Comparison of ENCODE assay signal across 8 cellular contexts in the genomic region with DNA sequence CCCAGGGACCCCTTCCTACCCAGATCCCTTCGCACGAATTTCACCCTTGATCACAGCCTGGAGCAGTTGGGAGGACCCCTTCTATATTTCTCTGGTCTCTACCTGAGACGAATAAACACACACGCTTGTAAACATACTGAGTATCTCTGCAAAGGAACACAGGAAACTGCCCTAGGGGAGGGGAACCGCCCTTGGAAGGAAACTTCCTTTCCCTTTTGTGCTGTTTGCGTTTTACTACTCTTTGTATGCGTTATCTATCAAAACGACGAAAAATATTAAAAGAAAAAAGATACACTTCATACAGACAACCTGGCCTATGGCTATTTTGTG. TPM values are rescaled to one million over a fixed set of nuclear protein-coding genes. Genes with fewer than 3 reads are reported as not detected.
DNase-seq lines count a peak whose midpoint lies in the region; ATAC-seq lines count a peak whose summit lies in the region.

No MANE protein-coding gene starts in this region.

- ATAC-seq in GM19023 (IDR thresholded peaks at IDR 0.05; ENCODE audit: unreplicated experiment): peak; percentile 6
- ATAC-seq in GM18519 (IDR thresholded peaks at IDR 0.05; ENCODE audit: low FRiP score, unreplicated experiment): no peak
- ATAC-seq in HG02623 (IDR thresholded peaks at IDR 0.05; ENCODE audit: unreplicated experiment): no peak
- no peak for ATAC-seq in HG02642 (IDR thresholded peaks at IDR 0.05; ENCODE audit: poor library complexity, unreplicated experiment)

- H3K4ac ChIP-seq in neuronal stem cell (ENCODE audit: low read length): no peak overlapping the region

- peak overlapping the region; percentile 97 for H3K9ac ChIP-seq in neuronal stem cell (ENCODE audit: low read depth, low read length, poor library complexity)

- no peak overlapping the region for H4K8ac ChIP-seq in neuronal stem cell (ENCODE audit: low read depth, low read length)

- H3K9me3 ChIP-seq in esophagus (ENCODE audit: control insufficient read depth in 2 of 2, insufficient read depth in 1 of 2, low read depth in 1 of 2, low read length in 1 of 2): no peaks in the 10 kb centered on the region
- no peaks in the 10 kb centered on the region for H3K9me3 ChIP-seq in neuronal stem cell (replicated peaks in 1 of 2; ENCODE audit: control insufficient read depth in 2 of 2, insufficient read depth in 1 of 2, low read depth in 1 of 2, low read length in 2 of 2)

- peak overlapping the region; percentile 75 for H3K4me2 ChIP-seq in neuronal stem cell (ENCODE audit: insufficient read depth, low read length, poor library complexity, severe bottlenecking)

- H2BK15ac ChIP-seq in neuronal stem cell (ENCODE audit: low read length): no peak overlapping the region

- no peak overlapping the region for H3K14ac ChIP-seq in neuronal stem cell (ENCODE audit: low read length)

- H2BK12ac ChIP-seq in neuronal stem cell (ENCODE audit: low read length): no peak overlapping the region

- H2BK5ac ChIP-seq in neuronal stem cell (ENCODE audit: low read length): peak overlapping the region; percentile 76

- no peak overlapping the region for H4K91ac ChIP-seq in neuronal stem cell (ENCODE audit: low read depth, low read length, poor library complexity)

- DNase-seq in RPMI8226 (peak; percentile 52), neuronal stem cell (ENCODE audit: low spot score) (no peak), iPS-NIHi7 (ENCODE audit: extremely low spot score) (no peak)

- H3K27ac ChIP-seq in esophagus (ENCODE audit: low read depth in 2 of 2, low read length in 1 of 2) (peak overlapping the region; percentile 86 to 91), neuronal stem cell (replicated peaks; ENCODE audit: low read length) (no peak overlapping the region)

- no peak overlapping the region for H3K18ac ChIP-seq in neuronal stem cell (ENCODE audit: low read length)

- H3K36me3 ChIP-seq in esophagus (ENCODE audit: control insufficient read depth in 2 of 2, insufficient read depth in 2 of 2, low read length in 1 of 2) (peaks cover 0 to 14% of the 10 kb centered on the region in 2 donors), neuronal stem cell (replicated peaks in 1 of 2; ENCODE audit: control insufficient read depth in 2 of 2, insufficient read depth in 2 of 2, low read length in 2 of 2) (peaks cover 14 to 40% of the 10 kb centered on the region in 2 donors)

- H3K23ac ChIP-seq in neuronal stem cell (ENCODE audit: low read depth, low read length, poor library complexity): no peak overlapping the region

- peaks cover 10% of the 10 kb centered on the region for H3K79me1 ChIP-seq in neuronal stem cell (ENCODE audit: low read depth, low read length)

- no peaks in the 10 kb centered on the region for H3K27me3 ChIP-seq in esophagus (ENCODE audit: control insufficient read depth in 1 of 2, insufficient read depth in 2 of 2, low read length in 2 of 2)
- H3K27me3 ChIP-seq in neuronal stem cell (ENCODE audit: control insufficient read depth in 3 of 3, insufficient read depth in 3 of 3, low read depth in 1 of 3, low read length in 3 of 3): no peaks in the 10 kb centered on the region

- 1% methylated on average over 9 of the region's 9 CpGs for WGBS in esophagus, 2 donors
- WGBS in neuronal stem cell (ENCODE audit: extremely low coverage in 2 of 2, insufficient read length in 2 of 2, insufficient replicate concordance in 1 of 2), 2 donors: no CpG with 5 or more reads among the region's 9 CpGs

- H3K4me3 ChIP-seq in esophagus (ENCODE audit: low read depth in 1 of 2, low read length in 2 of 2): peak overlapping the region; percentile 92 to 94
- peak overlapping the region; percentile 85 to 94 for H3K4me3 ChIP-seq in neuronal stem cell (ENCODE audit: low read length in 2 of 2)

- peak overlapping the region; percentile 96 for H2AFZ ChIP-seq in neuronal stem cell (ENCODE audit: low read length)

- H2AK5ac ChIP-seq in neuronal stem cell (ENCODE audit: low read depth, low read length): peak overlapping the region; percentile 99

- H2BK120ac ChIP-seq in neuronal stem cell (ENCODE audit: low read depth, low read length): no peak overlapping the region

- peaks cover 0 to 6% of the 10 kb centered on the region in 2 donors for H3K4me1 ChIP-seq in esophagus (ENCODE audit: control insufficient read depth in 2 of 2, insufficient read depth in 2 of 2, low read length in 1 of 2)
- peaks cover 5 to 6% of the 10 kb centered on the region in 2 donors for H3K4me1 ChIP-seq in neuronal stem cell (ENCODE audit: control insufficient read depth in 2 of 2, insufficient read depth in 1 of 2, low read depth in 1 of 2, low read length in 2 of 2)

RNA-seq across cellular contexts. Expression of gene NECAP2, which starts 0.8 kb away (rescaled TPM):
- polyA plus RNA-seq in esophagus: 10 to 100 TPM; 26.3 to 32.5 TPM
- 38.4 TPM for polyA plus RNA-seq in neuronal stem cell (2013, experiment 1 of 2)
- polyA plus RNA-seq in neuronal stem cell (2013, experiment 2 of 2): 38.2 TPM

RNA-seq across cellular contexts. Expression of gene SPATA21, which starts 4.1 kb away (rescaled TPM):
- polyA plus RNA-seq in esophagus: under 1 TPM; 0.08 to 0.13 TPM
- 0.17 TPM for polyA plus RNA-seq in neuronal stem cell (2013, experiment 1 of 2)
- polyA plus RNA-seq in neuronal stem cell (2013, experiment 2 of 2): 0.10 TPM
